Comparison of ENCODE assay signal across 8 cellular contexts in the genomic region with DNA sequence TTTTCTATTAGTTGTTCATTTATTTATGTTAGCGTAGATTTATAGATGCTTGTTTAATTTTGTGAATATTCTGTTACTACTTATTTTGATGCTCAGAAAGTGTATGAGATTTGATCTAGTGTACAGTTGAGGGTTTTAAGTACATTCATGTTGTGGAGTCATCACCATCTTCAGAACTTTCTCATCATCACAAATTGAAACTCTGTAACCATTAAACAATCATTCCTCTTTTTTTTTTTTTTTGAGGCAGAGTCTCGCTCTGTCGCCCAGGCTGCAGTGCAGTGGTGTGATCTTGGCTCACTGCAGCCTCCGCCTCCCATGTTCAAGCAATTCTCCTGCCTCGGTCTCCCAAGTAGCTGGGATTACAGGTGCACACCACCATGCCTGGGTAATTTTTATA. TPM values are rescaled to one million over a fixed set of nuclear protein-coding genes. Genes with fewer than 3 reads are reported as not detected.
DNase-seq lines count a peak whose midpoint lies in the region; ATAC-seq lines count a peak whose summit lies in the region.
"Not testable (repeated sequence)": the region's sequence is repeated elsewhere in the genome, so short reads cannot be mapped to it uniquely, and the experiment has no call there.

No MANE protein-coding gene starts in this region.

- H3K9me3 Mint-ChIP-seq in activated CD8-positive, alpha-beta memory T cell treated with anti-CD3 and anti-CD28 coated beads, Interleukin-2, amount 10 ng/mL, durations not matched to agents 7 days and 5 days (ENCODE audit: low read depth); stimulated activated naive B cell treated with anti-CD40 and anti-IgM and Interleukin-4, amounts not matched to agents 10 μg/mL and 1 μg/mL and 100 μg/mL, for 72 hours: not testable (repeated sequence)

- ATAC-seq in GM18511 (IDR thresholded peaks at IDR 0.05; ENCODE audit: unreplicated experiment), result peak; percentile 26
- peak; percentile 32 for ATAC-seq in GM19438 (IDR thresholded peaks at IDR 0.05; ENCODE audit: low read depth, unreplicated experiment)
- peak; percentile 32 for ATAC-seq in GM21737 (IDR thresholded peaks at IDR 0.05; ENCODE audit: unreplicated experiment)
- peak; percentile 13 for ATAC-seq in HG02763 (IDR thresholded peaks at IDR 0.05; ENCODE audit: unreplicated experiment)
- peak; percentile 24 for ATAC-seq in HG03108 (IDR thresholded peaks at IDR 0.05; ENCODE audit: unreplicated experiment)
- peak; percentile 38 for ATAC-seq in HG03460 (IDR thresholded peaks at IDR 0.05; ENCODE audit: unreplicated experiment)
- ATAC-seq in activated CD8-positive, alpha-beta memory T cell treated with anti-CD3 and anti-CD28 coated beads, Interleukin-2, amount 10 ng/mL, durations not matched to agents 7 days and 5 days, result not testable (repeated sequence)
- ATAC-seq in stimulated activated naive B cell treated with anti-CD40 and anti-IgM and Interleukin-4, amounts not matched to agents 10 μg/mL and 1 μg/mL and 100 μg/mL, for 72 hours (replicated peaks), result peak; percentile 31 to 51

- H3K27ac Mint-ChIP-seq in activated CD8-positive, alpha-beta memory T cell treated with anti-CD3 and anti-CD28 coated beads, Interleukin-2, amount 10 ng/mL, durations not matched to agents 7 days and 5 days, result peak overlapping the region; percentile 2
- H3K27ac Mint-ChIP-seq in stimulated activated naive B cell treated with anti-CD40 and anti-IgM and Interleukin-4, amounts not matched to agents 10 μg/mL and 1 μg/mL and 100 μg/mL, for 72 hours, result peak overlapping the region; percentile 89

- peaks cover 66% of the 10 kb centered on the region for H3K36me3 Mint-ChIP-seq in activated CD8-positive, alpha-beta memory T cell treated with anti-CD3 and anti-CD28 coated beads, Interleukin-2, amount 10 ng/mL, durations not matched to agents 7 days and 5 days
- H3K36me3 Mint-ChIP-seq in stimulated activated naive B cell treated with anti-CD40 and anti-IgM and Interleukin-4, amounts not matched to agents 10 μg/mL and 1 μg/mL and 100 μg/mL, for 72 hours, result peaks cover 65 to 74% of the 10 kb centered on the region in 2 donors

- CTCF ChIA-PET in activated CD8-positive, alpha-beta memory T cell treated with anti-CD3 and anti-CD28 coated beads, Interleukin-2, amount 10 ng/mL, durations not matched to agents 7 days and 5 days (lab: Charles Lee), result interaction anchor here (1.7 to 1.9 kb wide), 2 partner anchors 15 to 21 kb away, joined by 4 to 5 read pairs; no protein-coding TSS in a partner anchor

- peaks cover 12% of the 10 kb centered on the region for H3K4me1 Mint-ChIP-seq in activated CD8-positive, alpha-beta memory T cell treated with anti-CD3 and anti-CD28 coated beads, Interleukin-2, amount 10 ng/mL, durations not matched to agents 7 days and 5 days
- H3K4me1 Mint-ChIP-seq in stimulated activated naive B cell treated with anti-CD40 and anti-IgM and Interleukin-4, amounts not matched to agents 10 μg/mL and 1 μg/mL and 100 μg/mL, for 72 hours, result peaks cover 4 to 17% of the 10 kb centered on the region in 2 donors

- not testable (repeated sequence) for H3K27me3 Mint-ChIP-seq in activated CD8-positive, alpha-beta memory T cell treated with anti-CD3 and anti-CD28 coated beads, Interleukin-2, amount 10 ng/mL, durations not matched to agents 7 days and 5 days; stimulated activated naive B cell treated with anti-CD40 and anti-IgM and Interleukin-4, amounts not matched to agents 10 μg/mL and 1 μg/mL and 100 μg/mL, for 72 hours

- not testable (repeated sequence) for H3K4me3 Mint-ChIP-seq in activated CD8-positive, alpha-beta memory T cell treated with anti-CD3 and anti-CD28 coated beads, Interleukin-2, amount 10 ng/mL, durations not matched to agents 7 days and 5 days; stimulated activated naive B cell treated with anti-CD40 and anti-IgM and Interleukin-4, amounts not matched to agents 10 μg/mL and 1 μg/mL and 100 μg/mL, for 72 hours

- not testable (repeated sequence) for DNase-seq in activated CD8-positive, alpha-beta memory T cell treated with anti-CD3 and anti-CD28 coated beads, Interleukin-2, amount 10 ng/mL, durations not matched to agents 7 days and 5 days; stimulated activated naive B cell treated with anti-CD40 and anti-IgM and Interleukin-4, amounts not matched to agents 10 μg/mL and 1 μg/mL and 100 μg/mL, for 72 hours

RNA-seq across cellular contexts. Expression of a gene that starts 17.9 kb away (rescaled TPM):
- total RNA-seq in activated CD8-positive, alpha-beta memory T cell treated with anti-CD3 and anti-CD28 coated beads, Interleukin-2, amount 10 ng/mL, durations not matched to agents 7 days and 5 days, result 10 to 100 TPM; 25.4 to 27.8 TPM

RNA-seq across cellular contexts. Expression of a gene that starts 24.2 kb away (rescaled TPM):
- 10 to 100 TPM; 33.7 to 54.9 TPM for total RNA-seq in activated CD8-positive, alpha-beta memory T cell treated with anti-CD3 and anti-CD28 coated beads, Interleukin-2, amount 10 ng/mL, durations not matched to agents 7 days and 5 days
